In the genomic region with DNA sequence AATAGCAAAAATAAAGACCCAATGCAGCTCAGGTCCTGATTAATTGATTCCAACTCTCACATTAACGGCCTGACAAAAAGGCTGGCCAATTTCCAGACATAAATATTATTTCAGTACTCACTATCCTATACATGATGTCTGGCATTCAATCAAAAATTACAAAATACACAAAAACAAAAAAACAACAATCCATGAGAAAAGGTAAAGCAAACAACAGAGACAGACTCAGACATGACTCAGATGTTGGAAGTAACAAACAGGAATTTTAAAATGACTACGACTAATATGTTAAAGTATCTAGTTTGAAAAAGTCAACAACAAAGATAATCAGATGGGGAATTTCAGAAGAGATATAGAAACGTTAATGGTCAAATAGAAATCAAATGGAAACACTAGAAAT, we compare ENCODE assay signal across 18 cellular contexts.
"Had no signal": no experiment of that assay in that cellular context is flagged by ENCODE, and none has a peak within 500 bp of the region (broad histone marks: within the 10 kb centered on the region; RNA-seq: fewer than 3 reads in every experiment).

No MANE protein-coding gene starts in this region.

- ATAC-seq: activated CD8-positive, alpha-beta T cell treated with anti-CD3 and anti-CD28 coated beads for 36 hours; effector memory CD8-positive, alpha-beta T cell; gastrocnemius medialis; left ventricle myocardium superior; stimulated activated naive CD8-positive, alpha-beta T cell treated with anti-CD3 and anti-CD28 coated beads, Interleukin-15, Interleukin-2, amounts not matched to agents 100 U/mL and 50 U/mL, for 24 hours had no signal

- H3K9me3 ChIP-seq: ascending aorta, gastrocnemius medialis, tibial artery had no signal

- H3K36me3 ChIP-seq: ascending aorta, cardiac muscle cell, gastrocnemius medialis had no signal

- H3K4me3 ChIP-seq: ascending aorta, cardiac muscle cell, gastrocnemius medialis, tibial artery had no signal

- H3K4me1 ChIP-seq: ascending aorta, gastrocnemius medialis, tibial artery had no signal

- H3K27me3 ChIP-seq: ascending aorta, cardiac muscle cell, gastrocnemius medialis, tibial artery had no signal

- DNase-seq: activated CD4-positive, alpha-beta T cell treated with anti-CD3 and anti-CD28 coated beads for 48 hours; activated CD4-positive, CD25-positive, alpha-beta regulatory T cell; activated CD8-positive, alpha-beta T cell treated with anti-CD3 and anti-CD28 coated beads for 36 hours; activated effector memory CD4-positive, alpha-beta T cell treated with anti-CD3 and anti-CD28 coated beads, Interleukin-2, amount 50 U/mL, for 16 hours; activated naive CD4-positive, alpha-beta T cell treated with anti-CD3 and anti-CD28 coated beads, Interleukin-2, amount 50 U/mL, for 16 hours; activated T-cell treated with anti-CD3 and anti-CD28 coated beads, Interleukin-2, amount 50 U/mL, for 24 hours; effector memory CD8-positive, alpha-beta T cell; gastrocnemius medialis; head of caudate nucleus; left ventricle myocardium superior; retina; stimulated activated naive CD8-positive, alpha-beta T cell treated with anti-CD3 and anti-CD28 coated beads, Interleukin-15, Interleukin-2, amounts not matched to agents 100 U/mL and 50 U/mL, for 24 hours; substantia nigra; T-helper 1 cell; T-helper 9 cell; tibial artery had no signal

- H3K27ac ChIP-seq: ascending aorta, cardiac muscle cell, tibial artery had no signal
